Comparison of ENCODE assay signal across 17 cellular contexts in genomic region chr14:58772814-58773620, GRCh38.
A peak's percentile ranks its signal among the peaks of the same experiment; 100 is the strongest.
DNase-seq lines count a peak whose midpoint lies in the region; FAIRE-seq lines count a peak whose summit lies in the region.
"Had no signal": no experiment of that assay in that cellular context is flagged by ENCODE, and none has a peak within 500 bp of the region (broad histone marks: within the 10 kb centered on the region; RNA-seq: fewer than 3 reads in every experiment).

No MANE protein-coding gene starts in this region.

- peaks cover 43% of the 10 kb centered on the region for H3K4me1 ChIP-seq in BLaER1

- peak overlapping the region; percentile 70 for H3K4me2 ChIP-seq in BLaER1

- peak; percentile 45 for DNase-seq in HTR-8/SVneo (ENCODE audit: insufficient read length, low spot score)
- peak; percentile 29 for DNase-seq in RCC 7860 (ENCODE audit: low spot score)
- peak; percentile 59 for DNase-seq in iPS-NIHi7 (ENCODE audit: extremely low spot score)
- DNase-seq in COLO829 (ENCODE audit: low spot score), result no peak
- DNase-seq in AG08396 (ENCODE audit: low spot score), result no peak
- DNase-seq in effector CD8-positive, alpha-beta T cell (lab: John Stamatoyannopoulos, UW), result no peak
- no peak for DNase-seq in activated gamma-delta T cell (lab: John Stamatoyannopoulos, UW)
- DNase-seq: activated CD4-positive, CD25-positive, alpha-beta regulatory T cell; activated CD8-positive, alpha-beta memory T cell treated with anti-CD3 and anti-CD28 coated beads, Interleukin-2, amount 50 U/mL, for 4 hours; DMS153; immature natural killer cell; MM.1S; stimulated activated CD4-positive, alpha-beta T cell treated with anti-CD3 and anti-CD28 coated beads, Interleukin-4, amount 100 ng/mL, for 1 hour; stimulated activated naive B cell treated with anti-CD40 and anti-IgM and Interleukin-4, amounts not matched to agents 10 μg/mL and 1 μg/mL and 100 μg/mL, for 72 hours had no signal

- H3K27ac ChIP-seq in BLaER1, result peak overlapping the region; percentile 58
- H3K27ac ChIP-seq: HL-60, SJSA1 had no signal

- no peak overlapping the region for H3K4me3 ChIP-seq in BLaER1
- H3K4me3 ChIP-seq: SJSA1 had no signal

- FAIRE-seq in HTR-8/SVneo (lab: Jason Lieb, UNC) (peak; percentile 94), RCC 7860 (lab: Jason Lieb, UNC) (no peak)

- 0 out of 2 replicates have a peak overlapping the region, but pooled peaks have one; percentile 15 for H3K9ac ChIP-seq in BLaER1

- no peaks in the 10 kb centered on the region for H3K36me3 ChIP-seq in BLaER1
- H3K36me3 ChIP-seq: SJSA1 had no signal

- no peaks in the 10 kb centered on the region for H3K27me3 ChIP-seq in BLaER1
- H3K27me3 ChIP-seq: SJSA1 had no signal

- H3K9me3 ChIP-seq in BLaER1, result peaks cover 14% of the 10 kb centered on the region
- H3K9me3 ChIP-seq: SJSA1 had no signal

- H4K20me1 ChIP-seq in BLaER1, result no peaks in the 10 kb centered on the region

Comparison
In these comparisons a context has a peak if more than half of its experiments do, and no peak if none do; other contexts are left out.
1. DNase-seq: peak in HTR-8/SVneo (single experiment), RCC 7860 (single experiment) and iPS-NIHi7 (single experiment); none in COLO829 (single experiment), AG08396 (single experiment), effector CD8-positive, alpha-beta T cell (single experiment) and activated gamma-delta T cell (single experiment).